ENCODE assay signal across 1 cellular context in genomic region chr1:23772049-23772853, GRCh38.
TF ChIP-seq lines count a peak whose summit lies in the region.

No MANE protein-coding gene starts in this region.

TF ChIP-seq in K562, 482 proteins besides CTCF, POLR2A, EP300 and RAD21 (continued from another document):
- TF ChIP-seq SIRT6 (IDR thresholded peaks at IDR 0.05; ENCODE audit: low read depth, low read length): no peak
- no peak for TF ChIP-seq NCOA2 (IDR thresholded peaks at IDR 0.05; ENCODE audit: partially characterized antibody in 2 of 2)
- no peak for TF ChIP-seq NCOA6 (IDR thresholded peaks at IDR 0.05)
- no peak for TF ChIP-seq ZNF431 (CRISPR knock-in tag; IDR thresholded peaks at IDR 0.05)
- 0 out of 2 replicates have a peak, but pooled peaks have one; percentile 48 for TF ChIP-seq GATAD2B (IDR thresholded peaks at IDR 0.05; ENCODE audit: borderline replicate concordance)
- no peak for TF ChIP-seq GATA2 (CRISPR knock-in tag; IDR thresholded peaks at IDR 0.05)
- no peak for TF ChIP-seq ZNF740 (CRISPR knock-in tag; IDR thresholded peaks at IDR 0.05)
- no peak for TF ChIP-seq ZNF740 (tag; IDR thresholded peaks at IDR 0.05)
- TF ChIP-seq NR1H2 (CRISPR knock-in tag; IDR thresholded peaks at IDR 0.05): no peak
- no peak for TF ChIP-seq SUPT5H (IDR thresholded peaks at IDR 0.05)
- TF ChIP-seq ZMIZ1 (IDR thresholded peaks at IDR 0.05; ENCODE audit: low read depth in 2 of 2, low read length in 2 of 2): no peak
- no peak for TF ChIP-seq NR2C2 (CRISPR knock-in tag; IDR thresholded peaks at IDR 0.05)
- TF ChIP-seq NR2C2 (tag; IDR thresholded peaks at IDR 0.05): no peak
- no peak for TF ChIP-seq ZNF449 (CRISPR knock-in tag; IDR thresholded peaks at IDR 0.05)
- no peak for TF ChIP-seq TEAD4 (IDR thresholded peaks at IDR 0.05; ENCODE audit: low read length)
- no peak for TF ChIP-seq TEAD4 (CRISPR knock-in tag; IDR thresholded peaks at IDR 0.05; ENCODE audit: borderline replicate concordance)
- TF ChIP-seq FOXA3 (CRISPR knock-in tag; conservative IDR thresholded peaks at IDR 0.05 in 1 of 2, IDR thresholded peaks at IDR 0.05 in 1 of 2): no peak
- TF ChIP-seq MITF (IDR thresholded peaks at IDR 0.05): no peak
- peak; percentile 55; the same call in 1 of the 2 replicates for TF ChIP-seq HLTF (IDR thresholded peaks at IDR 0.05)
- TF ChIP-seq ZNF384 (IDR thresholded peaks at IDR 0.05; ENCODE audit: low read depth, low read length): peak; percentile 1; the same call in 1 of the 2 replicates
- TF ChIP-seq ZNF395 (CRISPR knock-in tag; IDR thresholded peaks at IDR 0.05): no peak
- TF ChIP-seq SIX5 (IDR thresholded peaks at IDR 0.05; ENCODE audit: borderline replicate concordance in 1 of 2, insufficient read depth in 1 of 2, low read depth in 1 of 2, low read length in 2 of 2): no peak
- TF ChIP-seq OTX1 (CRISPR knock-in tag; IDR thresholded peaks at IDR 0.05): no peak
- no peak for TF ChIP-seq TAF15 (IDR thresholded peaks at IDR 0.05; ENCODE audit: low read depth, low read length)
- no peak for TF ChIP-seq WHSC1 (IDR thresholded peaks at IDR 0.05; ENCODE audit: low read length)
- TF ChIP-seq ZBTB12 (CRISPR knock-in tag; IDR thresholded peaks at IDR 0.05): 0 out of 2 replicates have a peak, but pooled peaks have one; percentile 18
- 0 out of 2 replicates have a peak, but pooled peaks have one; percentile 32 for TF ChIP-seq ZZZ3 (IDR thresholded peaks at IDR 0.05)
- peak; percentile 64; the same call in 1 of the 2 replicates for TF ChIP-seq STAT6 (CRISPR knock-in tag; IDR thresholded peaks at IDR 0.05)
- peak; percentile 72; the same call in 1 of the 2 replicates for TF ChIP-seq RB1 (IDR thresholded peaks at IDR 0.05; ENCODE audit: low read depth)
- no peak for TF ChIP-seq PATZ1 (CRISPR knock-in tag; IDR thresholded peaks at IDR 0.05; ENCODE audit: borderline replicate concordance)
- TF ChIP-seq GABPA (tag; conservative IDR thresholded peaks at IDR 0.05; ENCODE audit: low read depth): no peak
- no peak for TF ChIP-seq THRAP3 (IDR thresholded peaks at IDR 0.05; ENCODE audit: borderline replicate concordance)
- no peak for TF ChIP-seq MCM5 (IDR thresholded peaks at IDR 0.05; ENCODE audit: low read depth)
- no peak for TF ChIP-seq ZBTB17 (CRISPR knock-in tag; IDR thresholded peaks at IDR 0.05)
- peak; percentile 17; the same call in 1 of the 2 replicates for TF ChIP-seq ADNP (tag; IDR thresholded peaks at IDR 0.05)
- TF ChIP-seq RBBP5 (IDR thresholded peaks at IDR 0.05; ENCODE audit: borderline replicate concordance, insufficient read depth, low read length, poor library complexity, severe bottlenecking): peak; percentile 26
- TF ChIP-seq MAZ (CRISPR knock-in tag; conservative IDR thresholded peaks at IDR 0.05 in 1 of 2, IDR thresholded peaks at IDR 0.05 in 1 of 2): 0 out of 4 replicates have a peak, but pooled peaks of 1 of the 2 experiments have one; percentile 30
- no peak for TF ChIP-seq POU5F1 (IDR thresholded peaks at IDR 0.05; ENCODE audit: borderline replicate concordance, low read depth, low read length, partially characterized antibody)
- TF ChIP-seq FOXP1 (CRISPR knock-in tag; IDR thresholded peaks at IDR 0.05): no peak
